7 cellular contexts compared by ENCODE assay signal in the genomic region with DNA sequence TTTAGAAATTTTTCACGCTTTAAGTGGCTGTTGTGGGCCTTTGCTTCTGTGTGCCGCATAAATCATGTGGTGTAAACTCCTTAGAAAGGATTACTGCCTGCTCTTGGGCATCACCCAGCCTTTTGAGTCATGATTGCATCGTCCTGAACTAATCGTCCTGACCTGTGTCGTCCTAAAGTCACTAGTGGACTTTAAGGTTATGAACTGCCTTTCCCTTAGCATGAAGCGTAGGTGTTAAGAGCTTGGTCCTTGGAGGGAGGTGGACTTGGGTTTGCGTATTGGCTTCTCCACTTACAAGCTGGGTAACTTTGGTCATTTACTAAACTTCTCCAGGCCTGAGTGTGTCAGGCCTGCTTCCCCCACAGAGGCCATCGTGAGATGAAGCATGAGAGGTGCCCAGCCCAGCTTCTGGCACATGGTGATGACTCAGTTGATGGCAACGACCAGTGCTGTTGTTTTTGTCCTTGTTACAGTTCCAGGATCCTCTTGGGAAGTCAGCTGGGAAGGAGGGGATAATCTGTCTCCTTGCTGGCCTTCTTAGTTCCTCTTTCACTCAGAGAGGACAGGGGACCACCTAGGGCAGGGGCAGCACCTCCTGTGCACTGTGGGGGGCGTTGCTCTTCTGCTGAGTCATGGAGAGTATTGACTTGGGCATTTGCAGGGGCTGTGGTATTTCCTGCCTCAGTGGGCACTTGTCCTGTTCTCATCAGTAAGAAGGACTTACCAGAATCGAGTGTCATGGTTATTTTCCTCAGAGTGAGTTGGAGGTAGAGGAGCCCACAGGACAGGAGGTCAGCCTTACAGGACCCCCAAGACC. TPM values are rescaled to one million over a fixed set of nuclear protein-coding genes. Genes with fewer than 3 reads are reported as not detected.
DNase-seq lines count a peak whose midpoint lies in the region; TF ChIP-seq lines count a peak whose summit lies in the region.

No MANE protein-coding gene starts in this region.

- H3K4me3 ChIP-seq in HUES64 (ENCODE audit: low read length) = no peak overlapping the region
- no peak overlapping the region for H3K4me3 ChIP-seq in adrenal gland
- no peak overlapping the region for H3K4me3 ChIP-seq in iPS-15b (ENCODE audit: low read depth, low read length)
- H3K4me3 ChIP-seq in suprapubic skin = no peak overlapping the region

- TF ChIP-seq CTCF in adrenal gland (IDR thresholded peaks at IDR 0.05) (no peak), suprapubic skin (IDR thresholded peaks at IDR 0.05) (no peak)

- H3K4me1 ChIP-seq in HUES64 (ENCODE audit: insufficient read depth, low read length) = peaks cover 21% of the 10 kb centered on the region; the same call in 1 of the 2 replicates
- H3K4me1 ChIP-seq in adrenal gland (replicated peaks in 1 of 2) = peaks cover 14 to 28% of the 10 kb centered on the region in 2 donors
- H3K4me1 ChIP-seq in iPS-15b (ENCODE audit: control insufficient read depth, insufficient read depth, low read length) = peaks cover 3% of the 10 kb centered on the region
- H3K4me1 ChIP-seq in suprapubic skin = peaks cover 14% of the 10 kb centered on the region

- TF ChIP-seq POLR2A in adrenal gland (IDR thresholded peaks at IDR 0.05) (peak in 1 of 2 donors; percentile 11), suprapubic skin (IDR thresholded peaks at IDR 0.05) (no peak)

- no peaks in the 10 kb centered on the region for H3K9me3 ChIP-seq in HUES64 (ENCODE audit: insufficient read depth, low read depth, low read length)
- no peaks in the 10 kb centered on the region for H3K9me3 ChIP-seq in adrenal gland (replicated peaks in 1 of 3)
- H3K9me3 ChIP-seq in iPS-15b (ENCODE audit: control insufficient read depth, insufficient read depth, low read length) = no peaks in the 10 kb centered on the region
- H3K9me3 ChIP-seq in suprapubic skin = no peaks in the 10 kb centered on the region

- H3K27ac ChIP-seq in HUES64 (ENCODE audit: low read depth, low read length) (peak overlapping the region; percentile 1; the same call in 1 of the 2 replicates), adrenal gland (peak overlapping the region; percentile 26 to 92 (median 75)), suprapubic skin (peak overlapping the region; percentile 58)

- H3K36me3 ChIP-seq in HUES64 (ENCODE audit: insufficient read depth, low read length) = peaks cover 12% of the 10 kb centered on the region; the same call in 1 of the 2 replicates
- H3K36me3 ChIP-seq in adrenal gland (replicated peaks in 1 of 2) = peaks cover 0 to 11% of the 10 kb centered on the region in 2 donors
- peaks cover 19% of the 10 kb centered on the region for H3K36me3 ChIP-seq in iPS-15b (ENCODE audit: control insufficient read depth, insufficient read depth, low read length)
- peaks cover 46% of the 10 kb centered on the region for H3K36me3 ChIP-seq in suprapubic skin

- DNase-seq in adrenal gland = peak; percentile 67 to 83 (median 78)
- DNase-seq in suprapubic skin (ENCODE audit: low spot score in 2 of 2) = no peak
- no peak for DNase-seq in SHP77 (lab: John Stamatoyannopoulos, UW)
- no peak for DNase-seq in DMS114 treated with DMSO at 0.1 percent for 48 hours (lab: John Stamatoyannopoulos, UW; ENCODE audit: unreplicated experiment)
- DNase-seq in NCI-H748 treated with DMSO at 0.1 percent for 48 hours (lab: John Stamatoyannopoulos, UW) = no peak

- 74% methylated on average over 11 of the region's 11 CpGs for WGBS in HUES64
- 43 to 52% (median 46%) methylated on average over 10 to 11 of the region's 11 CpGs for WGBS in adrenal gland, 4 donors
- 47% methylated on average over 10 of the region's 11 CpGs for WGBS in suprapubic skin

- H3K27me3 ChIP-seq in HUES64 (ENCODE audit: insufficient read depth, low read length) = no peaks in the 10 kb centered on the region
- no peaks in the 10 kb centered on the region for H3K27me3 ChIP-seq in adrenal gland
- H3K27me3 ChIP-seq in iPS-15b (ENCODE audit: control insufficient read depth, insufficient read depth, low read length) = no peaks in the 10 kb centered on the region
- H3K27me3 ChIP-seq in suprapubic skin = no peaks in the 10 kb centered on the region

- intact Hi-C loops in adrenal gland (cut with DNase I) = loop anchor here in 1 of 2 donors (10.0 kb wide), 1 partner anchor 67 kb away; no protein-coding TSS in a partner anchor

- H3K9ac ChIP-seq in HUES64 (ENCODE audit: low read depth, low read length) (no peak overlapping the region), iPS-15b (ENCODE audit: low read depth, low read length) (peak overlapping the region; percentile 65)

- no peak for TF ChIP-seq EP300 in suprapubic skin (IDR thresholded peaks at IDR 0.05)

RNA-seq across cellular contexts. Expression of a gene that starts 54.2 kb away (rescaled TPM):
- 20.3 TPM for polyA plus RNA-seq in HUES64 (2013, experiment 1 of 2)
- polyA plus RNA-seq in HUES64 (2013, experiment 2 of 2) = 24.7 TPM
- total RNA-seq in adrenal gland = 10 to 100 TPM; 21.7 to 87.6 (median 44.5) TPM
- 10 to 100 TPM; 18.5 to 33.8 (median 21.8) TPM for polyA plus RNA-seq in adrenal gland
- total RNA-seq in suprapubic skin = 10 to 100 TPM; 11.6 to 32.5 (median 24.3) TPM

Comparison
In these comparisons a context has a peak if more than half of its experiments do, and no peak if none do; other contexts are left out.
1. H3K27ac ChIP-seq: peak in every context shown above with its lines; median percentile 75 in adrenal gland; 58 in suprapubic skin; 1 in HUES64.
2. DNase-seq: peak in adrenal gland (7 of 7); none in suprapubic skin (0 of 2), SHP77 (0 of 2), DMS114 treated with DMSO at 0.1 percent for 48 hours (single experiment) and NCI-H748 treated with DMSO at 0.1 percent for 48 hours (single experiment).